In the genomic region with DNA sequence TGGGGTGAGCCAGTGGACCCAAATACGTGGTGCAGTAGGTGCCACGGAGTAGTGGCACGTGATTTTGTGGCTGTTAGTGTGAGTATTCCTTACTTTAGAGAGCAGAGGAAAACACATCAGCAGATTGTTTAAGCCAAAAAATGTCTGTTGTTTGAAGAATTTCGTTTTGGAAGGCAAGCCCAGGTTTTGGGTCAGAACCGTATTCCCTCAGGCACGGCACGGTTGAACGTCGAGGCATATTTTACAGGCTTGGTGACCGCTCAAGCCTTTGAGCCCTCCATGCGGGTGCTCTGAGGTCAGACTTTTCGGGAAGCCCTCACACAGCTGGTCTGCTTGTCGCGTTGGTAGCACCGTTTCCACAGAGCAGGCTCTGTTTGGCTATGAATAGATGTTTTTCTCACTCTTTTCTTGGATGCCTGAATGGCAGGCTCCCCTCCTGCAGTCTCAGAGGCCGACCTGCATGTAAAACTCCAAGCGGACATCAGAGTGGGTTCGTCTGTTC, we compare ENCODE assay signal across 1 cellular context.
TF ChIP-seq lines count a peak whose summit lies in the region.

No MANE protein-coding gene starts in this region.

TF ChIP-seq in GM23338, 12 proteins besides CTCF, POLR2A, EP300 and RAD21 (continued from another document):
- TF ChIP-seq, protein P1, sequence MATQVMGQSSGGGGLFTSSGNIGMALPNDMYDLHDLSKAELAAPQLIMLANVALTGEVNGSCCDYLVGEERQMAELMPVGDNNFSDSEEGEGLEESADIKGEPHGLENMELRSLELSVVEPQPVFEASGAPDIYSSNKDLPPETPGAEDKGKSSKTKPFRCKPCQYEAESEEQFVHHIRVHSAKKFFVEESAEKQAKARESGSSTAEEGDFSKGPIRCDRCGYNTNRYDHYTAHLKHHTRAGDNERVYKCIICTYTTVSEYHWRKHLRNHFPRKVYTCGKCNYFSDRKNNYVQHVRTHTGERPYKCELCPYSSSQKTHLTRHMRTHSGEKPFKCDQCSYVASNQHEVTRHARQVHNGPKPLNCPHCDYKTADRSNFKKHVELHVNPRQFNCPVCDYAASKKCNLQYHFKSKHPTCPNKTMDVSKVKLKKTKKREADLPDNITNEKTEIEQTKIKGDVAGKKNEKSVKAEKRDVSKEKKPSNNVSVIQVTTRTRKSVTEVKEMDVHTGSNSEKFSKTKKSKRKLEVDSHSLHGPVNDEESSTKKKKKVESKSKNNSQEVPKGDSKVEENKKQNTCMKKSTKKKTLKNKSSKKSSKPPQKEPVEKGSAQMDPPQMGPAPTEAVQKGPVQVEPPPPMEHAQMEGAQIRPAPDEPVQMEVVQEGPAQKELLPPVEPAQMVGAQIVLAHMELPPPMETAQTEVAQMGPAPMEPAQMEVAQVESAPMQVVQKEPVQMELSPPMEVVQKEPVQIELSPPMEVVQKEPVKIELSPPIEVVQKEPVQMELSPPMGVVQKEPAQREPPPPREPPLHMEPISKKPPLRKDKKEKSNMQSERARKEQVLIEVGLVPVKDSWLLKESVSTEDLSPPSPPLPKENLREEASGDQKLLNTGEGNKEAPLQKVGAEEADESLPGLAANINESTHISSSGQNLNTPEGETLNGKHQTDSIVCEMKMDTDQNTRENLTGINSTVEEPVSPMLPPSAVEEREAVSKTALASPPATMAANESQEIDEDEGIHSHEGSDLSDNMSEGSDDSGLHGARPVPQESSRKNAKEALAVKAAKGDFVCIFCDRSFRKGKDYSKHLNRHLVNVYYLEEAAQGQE (IDR thresholded peaks at IDR 0.05; ENCODE audit: unreplicated experiment): no peak
- TF ChIP-seq EZH2 (IDR thresholded peaks at IDR 0.05; ENCODE audit: low read depth, unreplicated experiment) (no peak), ZNF331 (CRISPR knock-in tag; IDR thresholded peaks at IDR 0.05; ENCODE audit: low read depth) (no peak), NANOG (IDR thresholded peaks at IDR 0.05; ENCODE audit: borderline replicate concordance) (no peak), EZH2phosphoT487 (IDR thresholded peaks at IDR 0.05; ENCODE audit: unreplicated experiment) (no peak), CREB1 (CRISPR knock-in tag; IDR thresholded peaks at IDR 0.05; ENCODE audit: low read depth) (no peak)
- TF ChIP-seq, protein P2, sequence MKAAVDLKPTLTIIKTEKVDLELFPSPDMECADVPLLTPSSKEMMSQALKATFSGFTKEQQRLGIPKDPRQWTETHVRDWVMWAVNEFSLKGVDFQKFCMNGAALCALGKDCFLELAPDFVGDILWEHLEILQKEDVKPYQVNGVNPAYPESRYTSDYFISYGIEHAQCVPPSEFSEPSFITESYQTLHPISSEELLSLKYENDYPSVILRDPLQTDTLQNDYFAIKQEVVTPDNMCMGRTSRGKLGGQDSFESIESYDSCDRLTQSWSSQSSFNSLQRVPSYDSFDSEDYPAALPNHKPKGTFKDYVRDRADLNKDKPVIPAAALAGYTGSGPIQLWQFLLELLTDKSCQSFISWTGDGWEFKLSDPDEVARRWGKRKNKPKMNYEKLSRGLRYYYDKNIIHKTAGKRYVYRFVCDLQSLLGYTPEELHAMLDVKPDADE (IDR thresholded peaks at IDR 0.05): no peak
